ENCODE assay signal across 8 cellular contexts in the genomic region with DNA sequence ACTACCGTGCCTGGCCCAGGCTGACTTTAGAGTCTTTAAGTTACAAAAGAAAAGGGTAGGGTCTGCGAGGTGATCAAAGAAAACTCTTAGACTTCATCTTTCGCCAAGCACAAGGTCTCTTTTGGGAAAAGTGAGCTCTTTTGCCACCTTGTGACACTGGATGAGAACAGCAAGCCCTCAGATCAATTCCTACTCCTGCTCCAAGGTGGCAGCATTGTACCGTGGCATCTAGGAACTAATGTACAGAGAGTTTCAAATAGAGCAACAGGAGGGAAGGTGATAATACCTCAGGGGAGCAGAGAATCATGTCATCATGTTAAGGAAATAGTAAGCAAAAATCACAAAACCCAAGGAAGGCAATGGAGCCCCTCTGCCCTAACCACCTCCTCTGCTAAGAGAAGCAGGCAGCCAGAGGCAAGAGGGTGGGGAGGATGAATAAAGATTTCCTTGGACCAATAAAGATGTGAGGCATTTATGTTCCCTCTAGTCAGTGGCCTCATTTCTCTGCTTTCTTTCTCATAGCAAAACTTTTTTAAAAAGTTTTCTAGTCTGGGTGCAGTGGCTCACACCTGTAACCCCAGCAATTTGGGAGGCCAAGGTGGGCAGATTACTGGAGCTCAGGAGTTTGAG. TPM values are rescaled to one million over a fixed set of nuclear protein-coding genes. Genes with fewer than 3 reads are reported as not detected.
DNase-seq lines count a peak whose midpoint lies in the region; ATAC-seq and TF ChIP-seq lines count a peak whose summit lies in the region.

No MANE protein-coding gene starts in this region.

- peak; percentile 89 for DNase-seq in Ammon's horn (ENCODE audit: low spot score)
- DNase-seq in NCI-H1417 (lab: John Stamatoyannopoulos, UW) = peak; percentile 63 to 90 (median 78)
- peak; percentile 86 for DNase-seq in SK-N-DZ (ENCODE audit: low spot score)
- DNase-seq in activated naive CD4-positive, alpha-beta T cell treated with Interleukin-2 at 50 U/mL for 16 hours = peak; percentile 67
- DNase-seq in germinal center (ENCODE audit: low spot score) = peak; percentile 63
- DNase-seq in pons (ENCODE audit: low spot score) = peak; percentile 92
- DNase-seq in vagina (ENCODE audit: extremely low spot score in 2 of 2) = no peak

- no peak for TF ChIP-seq POLR2A in vagina (IDR thresholded peaks at IDR 0.05)

- peak; percentile 64 for ATAC-seq in GM21381 (IDR thresholded peaks at IDR 0.05; ENCODE audit: unreplicated experiment)

- no peaks in the 10 kb centered on the region for H3K4me1 ChIP-seq in vagina

- no peaks in the 10 kb centered on the region for H3K9me3 ChIP-seq in vagina

- intact Hi-C loops in vagina (cut with DNase I) = no loop called here

- H3K27ac ChIP-seq in vagina = no peak overlapping the region

- TF ChIP-seq CTCF in vagina (IDR thresholded peaks at IDR 0.05) = peak; percentile 72 to 92 (median 82)

- H3K4me3 ChIP-seq in vagina = no peak overlapping the region

- H3K36me3 ChIP-seq in vagina = no peaks in the 10 kb centered on the region

- H3K27me3 ChIP-seq in vagina = no peaks in the 10 kb centered on the region

RNA-seq across cellular contexts. Expression of a gene that starts 2.1 kb away (rescaled TPM):
- polyA plus RNA-seq in SK-N-DZ (2014; cell fraction: cytosol; rRNA removed) = not detected in 2 replicates
- polyA plus RNA-seq in SK-N-DZ (2014; cell fraction: nucleus; rRNA removed) = not detected in 2 replicates
- total RNA-seq in vagina = not detected

RNA-seq across cellular contexts. Expression of a gene that starts 33.0 kb away (rescaled TPM):
- 40.0 and 40.5 TPM in 2 replicates for polyA plus RNA-seq in SK-N-DZ (2014; cell fraction: cytosol; rRNA removed)
- polyA plus RNA-seq in SK-N-DZ (2014; cell fraction: nucleus; rRNA removed) = 28.1 and 42.1 TPM in 2 replicates
- total RNA-seq in vagina = 44.7 TPM

RNA-seq across cellular contexts. Expression of a gene that starts 33.0 kb away (rescaled TPM):
- 19.3 and 20.9 TPM in 2 replicates for polyA plus RNA-seq in SK-N-DZ (2014; cell fraction: cytosol; rRNA removed)
- 30.2 and 36.9 TPM in 2 replicates for polyA plus RNA-seq in SK-N-DZ (2014; cell fraction: nucleus; rRNA removed)
- total RNA-seq in vagina = 44.2 TPM

Comparison
In these comparisons a context has a peak if more than half of its experiments do, and no peak if none do; other contexts are left out.
1. DNase-seq: peak in Ammon's horn (single experiment), NCI-H1417 (3 of 3), SK-N-DZ (single experiment), activated naive CD4-positive, alpha-beta T cell treated with Interleukin-2 at 50 U/mL for 16 hours (single experiment), germinal center (single experiment) and pons (single experiment); none in vagina (0 of 2).